22 cellular contexts compared by ENCODE assay signal in genomic region chr17:55814377-55814776, GRCh38.
DNase-seq lines count a peak whose midpoint lies in the region; ATAC-seq, FAIRE-seq and TF ChIP-seq lines count a peak whose summit lies in the region.
"Had no signal": no experiment of that assay in that cellular context is flagged by ENCODE, and none has a peak within 500 bp of the region (broad histone marks: within the 10 kb centered on the region; RNA-seq: fewer than 3 reads in every experiment).

No MANE protein-coding gene starts in this region.

- intact Hi-C loops in K562 (cut with micrococcal nuclease): no loop called here
- intact Hi-C loops in left ventricle myocardium superior (cut with micrococcal nuclease): no loop called here

- no peaks in the 10 kb centered on the region for H4K20me1 ChIP-seq in K562 (replicated peaks; ENCODE audit: control insufficient read depth, insufficient read depth, low read length)
- H4K20me1 ChIP-seq in osteoblast (ENCODE audit: insufficient read depth, low read length): no peaks in the 10 kb centered on the region

- no peaks in the 10 kb centered on the region for H3K9me1 ChIP-seq in K562 (ENCODE audit: control insufficient read depth, insufficient read depth, low read length)

- POLR2A ChIA-PET in K562 (lab: Yijun Ruan, JAX): no interaction called here

- H3K27ac ChIP-seq in K562 (ENCODE audit: extremely low read depth, low read depth, low read length) (no peak overlapping the region), osteoblast (ENCODE audit: low read depth, low read length) (no peak overlapping the region)
- H3K27ac ChIP-seq: dorsolateral prefrontal cortex, esophagus squamous epithelium, RWPE1 had no signal

- ATAC-seq in K562 (no peak), left ventricle myocardium superior (peak; percentile 89), GM21825 (IDR thresholded peaks at IDR 0.05; ENCODE audit: unreplicated experiment) (no peak)
- ATAC-seq: mucosa of descending colon, T-cell had no signal

- H2AFZ ChIP-seq in K562 (ENCODE audit: low read depth, low read length) (peak overlapping the region; percentile 73), osteoblast (ENCODE audit: low read length) (no peak overlapping the region)

- CTCF ChIA-PET in K562 (lab: Yijun Ruan, JAX; ENCODE audit: low intra/inter-chr PET ratio): interaction anchor here (0.6 kb wide), 1 partner anchor 531 kb away, joined by 3 read pairs; no protein-coding TSS in a partner anchor

- H3K9me3 ChIP-seq in K562 (replicated peaks; ENCODE audit: control insufficient read depth, insufficient read depth, low read depth, low read length) (no peaks in the 10 kb centered on the region), osteoblast (ENCODE audit: low read depth, low read length) (no peaks in the 10 kb centered on the region)
- H3K9me3 ChIP-seq: esophagus squamous epithelium, mucosa of descending colon had no signal

- H3K27me3 ChIP-seq in K562 (ENCODE audit: control insufficient read depth in 2 of 2, insufficient read depth in 2 of 2, low read length in 2 of 2): no peaks in the 10 kb centered on the region
- no peaks in the 10 kb centered on the region for H3K27me3 ChIP-seq in osteoblast (ENCODE audit: insufficient read depth, low read length)
- H3K27me3 ChIP-seq: esophagus squamous epithelium had no signal

- H3K4me2 ChIP-seq in K562 (ENCODE audit: insufficient read depth, low read length) (no peak overlapping the region), osteoblast (ENCODE audit: insufficient read depth, low read length) (no peak overlapping the region)

- in situ Hi-C loops in K562 (cut with MboI): no loop called here

- TF ChIP-seq CTCF in K562 (IDR thresholded peaks at IDR 0.05 in 2 of 3, conservative IDR thresholded peaks at IDR 0.05 in 1 of 3; ENCODE audit: insufficient read depth in 2 of 3, low read depth in 1 of 3, low read length in 3 of 3) (no peak), osteoblast (IDR thresholded peaks at IDR 0.05; ENCODE audit: extremely low read depth, low read depth, low read length) (no peak)

- TF ChIP-seq RAD21 in Ishikawa (IDR thresholded peaks at IDR 0.05; ENCODE audit: low read depth): no peak
- no peak for TF ChIP-seq RAD21 in K562 (CRISPR knock-in tag; conservative IDR thresholded peaks at IDR 0.05 in 1 of 2, IDR thresholded peaks at IDR 0.05 in 1 of 2)

- TF ChIP-seq POLR2A in K562 (conservative IDR thresholded peaks at IDR 0.05): no peak

- H3K4me1 ChIP-seq in K562 (replicated peaks in 1 of 2; ENCODE audit: control insufficient read depth in 2 of 2, insufficient read depth in 2 of 2, low read length in 2 of 2): peaks cover 21 to 64% of the 10 kb centered on the region in 2 experiments; a peak in 4 of 5 replicates
- H3K4me1 ChIP-seq in osteoblast (ENCODE audit: insufficient read depth, low read length): no peaks in the 10 kb centered on the region

- no peaks in the 10 kb centered on the region for H3K79me2 ChIP-seq in K562 (ENCODE audit: control insufficient read depth, insufficient read depth, low read length)
- no peaks in the 10 kb centered on the region for H3K79me2 ChIP-seq in osteoblast (ENCODE audit: insufficient read depth, low read length)

- BruUV-seq in K562 (replicated peaks; lab: Mats Ljungman, UMichigan): no TSS peak

- WGBS in K562 (ENCODE audit: insufficient coverage, low coverage, missing lambda C conversion rate): 54% methylated on average over 6 of the region's 6 CpGs

- H3K4me3 ChIP-seq in K562: no peak overlapping the region
- no peak overlapping the region for H3K4me3 ChIP-seq in skeletal muscle cell (ENCODE audit: low read depth, low read length)
- H3K4me3 ChIP-seq in osteoblast (ENCODE audit: insufficient read depth, low read length): no peak overlapping the region
- H3K4me3 ChIP-seq: dorsolateral prefrontal cortex, esophagus squamous epithelium, mucosa of descending colon had no signal

- DNase-seq in K562 (ENCODE audit: extremely low read depth in 1 of 4, low spot score in 3 of 4): no peak
- DNase-seq in left ventricle myocardium superior: peak; percentile 69
- peak; percentile 19 for DNase-seq in skeletal muscle cell (ENCODE audit: low read depth)
- DNase-seq in NCI-H1417 (lab: John Stamatoyannopoulos, UW): no peak
- DNase-seq in osteoblast (ENCODE audit: insufficient read length, low spot score, missing footprints): no peak
- DNase-seq in stimulated activated CD4-positive, alpha-beta T cell treated with anti-CD3 and anti-CD28 coated beads, Interleukin-2, amount 100 ng/mL, for 24 hours: no peak
- DNase-seq: activated CD4-positive, alpha-beta T cell treated with anti-CD3 and anti-CD28 coated beads, Interleukin-2, amount 50 U/mL, for 48 hours; activated naive CD4-positive, alpha-beta T cell treated with anti-CD3 and anti-CD28 coated beads, Interleukin-2, amount 50 U/mL, for 16 hours; dorsolateral prefrontal cortex; esophagus squamous epithelium; GF-D8; islet precursor cell; KBM-7; mucosa of descending colon; NK-92 treated with Interleukin-12 subunit alpha and Interleukin-12 subunit beta, amount 100 ng/mL, for 24 hours; occipital lobe; T-cell had no signal

- H3K36me3 ChIP-seq in K562 (ENCODE audit: control insufficient read depth, insufficient read depth, low read length) (no peaks in the 10 kb centered on the region), osteoblast (ENCODE audit: insufficient read depth, low read length) (no peaks in the 10 kb centered on the region)
- H3K36me3 ChIP-seq: esophagus squamous epithelium had no signal

- 0 out of 4 replicates have a peak overlapping the region, but pooled peaks of 1 of the 2 experiments have one; percentile 27 for H3K9ac ChIP-seq in K562 (ENCODE audit: insufficient read depth in 1 of 2, low read depth in 2 of 2, low read length in 2 of 2)

- FAIRE-seq in K562 (lab: Jason Lieb, UNC): no peak
- FAIRE-seq: D721Med, GM12891 had no signal

- TF ChIP-seq EP300 in Ishikawa (IDR thresholded peaks at IDR 0.05; ENCODE audit: borderline replicate concordance) (peak; percentile 71), K562 (IDR thresholded peaks at IDR 0.05; ENCODE audit: low read length) (no peak)

TF ChIP-seq in Ishikawa, 13 proteins besides CTCF, POLR2A, EP300 and RAD21 (continues in another document):
- TF ChIP-seq EGR1 (IDR thresholded peaks at IDR 0.05) (no peak), TEAD4 (IDR thresholded peaks at IDR 0.05) (peak; percentile 58; the same call in 1 of the 2 replicates), MAX (IDR thresholded peaks at IDR 0.05) (no peak), CEBPB (IDR thresholded peaks at IDR 0.05) (no peak), USF1 (IDR thresholded peaks at IDR 0.05) (no peak), TAF1 (IDR thresholded peaks at IDR 0.05; ENCODE audit: low read depth) (no peak), NFIC (IDR thresholded peaks at IDR 0.05) (peak; percentile 43; the same call in 1 of the 2 replicates), YY1 (IDR thresholded peaks at IDR 0.05; ENCODE audit: low read depth) (no peak), FOXM1 (IDR thresholded peaks at IDR 0.05; ENCODE audit: borderline replicate concordance, low read depth) (0 out of 2 replicates have a peak, but pooled peaks have one; percentile 32), CREB1 (IDR thresholded peaks at IDR 0.05; ENCODE audit: low read depth) (no peak), TCF12 (IDR thresholded peaks at IDR 0.05; ENCODE audit: low read depth) (peak; percentile 70), ZBTB7A (IDR thresholded peaks at IDR 0.05; ENCODE audit: low read depth) (no peak)

TF ChIP-seq in K562, 482 proteins besides CTCF, POLR2A, EP300 and RAD21 (continues in another document):
- TF ChIP-seq EHMT2 (IDR thresholded peaks at IDR 0.05) (no peak), RBM25 (IDR thresholded peaks at IDR 0.05; ENCODE audit: low read depth, low read length, severe bottlenecking) (no peak), ELF4 (CRISPR knock-in tag; IDR thresholded peaks at IDR 0.05) (no peak), E2F3 (CRISPR knock-in tag; IDR thresholded peaks at IDR 0.05) (no peak), CTBP1 (IDR thresholded peaks at IDR 0.05; ENCODE audit: borderline replicate concordance) (no peak), E2F5 (CRISPR knock-in tag; IDR thresholded peaks at IDR 0.05) (no peak)

Comparison
In these comparisons a context has a peak if more than half of its experiments do, and no peak if none do; other contexts are left out.
1. DNase-seq: peak in left ventricle myocardium superior (single experiment) and skeletal muscle cell (single experiment); none in K562 (0 of 4), NCI-H1417 (0 of 3), osteoblast (single experiment) and stimulated activated CD4-positive, alpha-beta T cell treated with anti-CD3 and anti-CD28 coated beads, Interleukin-2, amount 100 ng/mL, for 24 hours (0 of 2).